ENCODE assay signal across 14 cellular contexts in the genomic region with DNA sequence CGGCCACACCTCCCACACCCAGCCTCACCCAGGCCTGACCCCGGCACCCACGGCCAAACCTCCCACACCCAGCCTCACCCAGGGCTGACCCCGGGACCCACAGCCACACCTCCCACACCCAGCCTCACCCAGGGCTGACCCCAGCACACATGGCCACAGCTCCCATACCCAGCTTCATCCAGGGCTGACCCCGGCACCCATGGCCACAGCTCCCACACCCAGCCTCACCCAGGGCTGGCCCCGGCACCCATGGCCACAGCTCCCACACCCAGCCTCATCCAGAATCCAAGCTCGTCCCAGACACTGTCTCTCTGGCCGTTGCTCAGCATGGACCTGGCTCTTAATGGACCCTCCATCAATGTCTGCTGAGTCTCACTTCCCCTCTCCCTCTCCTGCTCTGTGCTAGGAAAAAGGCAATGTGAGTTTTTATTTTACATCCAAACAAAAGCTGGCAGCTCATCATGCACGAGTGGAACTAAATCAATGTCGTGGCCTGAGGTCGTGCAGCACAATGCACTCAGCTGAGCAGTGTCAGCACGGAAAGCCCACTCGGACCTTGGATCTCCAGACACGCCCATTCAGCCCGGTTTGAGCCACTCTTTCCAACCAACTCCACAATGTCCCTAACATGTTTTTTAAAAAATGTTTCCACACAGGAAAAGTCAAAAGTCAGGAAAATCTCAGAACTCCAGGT. TPM values are rescaled to one million over a fixed set of nuclear protein-coding genes. Genes with fewer than 3 reads are reported as not detected.
DNase-seq lines count a peak whose midpoint lies in the region; ATAC-seq and TF ChIP-seq lines count a peak whose summit lies in the region.
"Had no signal": no experiment of that assay in that cellular context is flagged by ENCODE, and none has a peak within 500 bp of the region (broad histone marks: within the 10 kb centered on the region; RNA-seq: fewer than 3 reads in every experiment).

No MANE protein-coding gene starts in this region.

- H3K36me3 Mint-ChIP-seq in chondrocyte (ENCODE audit: low read depth) (no peaks in the 10 kb centered on the region), mesothelial cell of epicardium (no peaks in the 10 kb centered on the region)
- H3K36me3 Mint-ChIP-seq in stimulated activated effector memory CD8-positive, alpha-beta T cell treated with anti-CD3 and anti-CD28 coated beads, Interleukin-12 subunit alpha, Interleukin-12 subunit beta, amount 100 ng/mL, for 72 hours, result no peaks in the 10 kb centered on the region
- H3K36me3 Mint-ChIP-seq: activated naive CD8-positive, alpha-beta T cell had no signal

- no peak for ATAC-seq in stimulated activated effector memory CD8-positive, alpha-beta T cell treated with anti-CD3 and anti-CD28 coated beads, Interleukin-12 subunit alpha, Interleukin-12 subunit beta, amount 100 ng/mL, for 72 hours

- TF ChIP-seq CTCF in chondrocyte (IDR thresholded peaks at IDR 0.05) (no peak), mesothelial cell of epicardium (IDR thresholded peaks at IDR 0.05; ENCODE audit: unreplicated experiment) (no peak)

- H3K4me3 Mint-ChIP-seq in chondrocyte (ENCODE audit: unreplicated experiment), result no peak overlapping the region
- H3K4me3 Mint-ChIP-seq in mesothelial cell of epicardium, result no peak overlapping the region
- H3K4me3 Mint-ChIP-seq in stimulated activated effector memory CD8-positive, alpha-beta T cell treated with anti-CD3 and anti-CD28 coated beads, Interleukin-12 subunit alpha, Interleukin-12 subunit beta, amount 100 ng/mL, for 72 hours, result no peak overlapping the region
- H3K4me3 Mint-ChIP-seq: activated naive CD8-positive, alpha-beta T cell had no signal

- H3K27ac Mint-ChIP-seq in chondrocyte (ENCODE audit: unreplicated experiment), result peak overlapping the region; percentile 43
- H3K27ac Mint-ChIP-seq in mesothelial cell of epicardium, result peak overlapping the region; percentile 93
- peak overlapping the region; percentile 84 for H3K27ac Mint-ChIP-seq in stimulated activated effector memory CD8-positive, alpha-beta T cell treated with anti-CD3 and anti-CD28 coated beads, Interleukin-12 subunit alpha, Interleukin-12 subunit beta, amount 100 ng/mL, for 72 hours
- H3K27ac Mint-ChIP-seq: activated naive CD8-positive, alpha-beta T cell had no signal

- no peaks in the 10 kb centered on the region for H3K27me3 Mint-ChIP-seq in chondrocyte (ENCODE audit: low read depth)
- no peaks in the 10 kb centered on the region for H3K27me3 Mint-ChIP-seq in mesothelial cell of epicardium (ENCODE audit: low read depth)
- H3K27me3 Mint-ChIP-seq: activated naive CD8-positive, alpha-beta T cell had no signal

- no peaks in the 10 kb centered on the region for H3K9me3 Mint-ChIP-seq in chondrocyte (ENCODE audit: low read depth)
- H3K9me3 Mint-ChIP-seq in mesothelial cell of epicardium, result no peaks in the 10 kb centered on the region
- no peaks in the 10 kb centered on the region for H3K9me3 Mint-ChIP-seq in stimulated activated effector memory CD8-positive, alpha-beta T cell treated with anti-CD3 and anti-CD28 coated beads, Interleukin-12 subunit alpha, Interleukin-12 subunit beta, amount 100 ng/mL, for 72 hours

- H3K4me1 Mint-ChIP-seq in chondrocyte (ENCODE audit: low read depth) (peaks cover 51% of the 10 kb centered on the region), mesothelial cell of epicardium (peaks cover 78% of the 10 kb centered on the region)
- H3K4me1 Mint-ChIP-seq in stimulated activated effector memory CD8-positive, alpha-beta T cell treated with anti-CD3 and anti-CD28 coated beads, Interleukin-12 subunit alpha, Interleukin-12 subunit beta, amount 100 ng/mL, for 72 hours, result peaks cover 4% of the 10 kb centered on the region

- DNase-seq in NCI-H226, result peak; percentile 39
- no peak for DNase-seq in chondrocyte (ENCODE audit: low spot score)
- DNase-seq in mesothelial cell of epicardium (ENCODE audit: low spot score in 2 of 2, unreplicated experiment in 2 of 2), result no peak
- DNase-seq in stimulated activated effector memory CD8-positive, alpha-beta T cell treated with anti-CD3 and anti-CD28 coated beads, Interleukin-12 subunit alpha, Interleukin-12 subunit beta, amount 100 ng/mL, for 72 hours (ENCODE audit: low spot score in 2 of 2), result no peak
- DNase-seq in HuH-7.5 (ENCODE audit: low spot score), result no peak
- DNase-seq in NCI-H1092 (lab: John Stamatoyannopoulos, UW), result no peak
- no peak for DNase-seq in NCI-H187 (lab: John Stamatoyannopoulos, UW)
- DNase-seq: C1 segment of cervical spinal cord, Kasumi-1, NCI-H1105 treated with DMSO at 0.1 percent for 48 hours, NCI-H774, spleen, thyroid gland had no signal

RNA-seq across cellular contexts. Expression of a gene that starts 36.0 kb away (rescaled TPM):
- total RNA-seq in chondrocyte, result 10.6 to 12.3 TPM (median 10.7 TPM) in 3 replicates
- 79.4 to 85.9 TPM (median 83.5 TPM) in 3 replicates for total RNA-seq in mesothelial cell of epicardium

Comparison
In these comparisons a context has a peak if more than half of its experiments do, and no peak if none do; other contexts are left out.
1. H3K27ac Mint-ChIP-seq: peak in every context shown above with its lines; median percentile 93 in mesothelial cell of epicardium; 84 in stimulated activated effector memory CD8-positive, alpha-beta T cell treated with anti-CD3 and anti-CD28 coated beads, Interleukin-12 subunit alpha, Interleukin-12 subunit beta, amount 100 ng/mL, for 72 hours; 43 in chondrocyte.